1 cellular context compared by ENCODE assay signal in the genomic region with DNA sequence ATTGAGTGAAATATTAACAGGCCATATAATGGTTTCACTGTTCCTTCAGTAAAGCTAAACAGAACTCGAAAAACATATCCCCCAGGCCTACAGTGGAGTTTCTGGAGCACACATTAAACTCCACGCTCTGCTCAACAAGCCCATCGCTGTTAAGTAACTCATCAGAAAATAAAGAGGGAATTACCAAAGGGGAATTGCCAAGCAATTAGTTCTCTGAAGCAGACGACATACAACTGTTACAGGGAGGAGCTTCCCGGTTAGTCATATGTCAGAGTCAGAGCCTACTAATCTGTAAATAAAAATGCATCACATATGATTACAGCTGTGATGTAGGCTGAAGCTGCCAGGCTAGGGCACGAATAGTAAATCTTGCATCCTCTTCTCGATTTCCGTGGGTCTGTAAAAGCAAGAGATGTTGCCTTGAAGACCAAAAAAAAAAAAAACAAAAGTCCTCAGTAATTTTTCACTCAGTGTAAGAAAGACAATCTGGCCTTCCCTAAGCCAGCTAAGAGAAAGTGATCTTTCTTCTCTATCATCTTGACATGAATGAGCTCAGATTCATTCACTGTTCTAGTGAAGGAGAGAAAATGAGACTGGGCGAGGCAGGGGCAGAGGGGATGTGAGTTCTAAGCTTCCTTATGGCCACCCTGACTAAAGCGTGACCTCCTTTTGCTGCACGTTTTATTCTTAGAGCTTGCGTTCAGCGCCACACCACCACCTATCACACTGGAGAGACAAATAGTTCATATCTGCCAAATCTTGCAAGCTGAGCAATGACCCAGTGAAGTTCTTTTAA.
TF ChIP-seq lines count a peak whose summit lies in the region.

No MANE protein-coding gene starts in this region.

TF ChIP-seq in IMR-90, 13 proteins besides CTCF, POLR2A, EP300 and RAD21:
- TF ChIP-seq, protein P1, sequence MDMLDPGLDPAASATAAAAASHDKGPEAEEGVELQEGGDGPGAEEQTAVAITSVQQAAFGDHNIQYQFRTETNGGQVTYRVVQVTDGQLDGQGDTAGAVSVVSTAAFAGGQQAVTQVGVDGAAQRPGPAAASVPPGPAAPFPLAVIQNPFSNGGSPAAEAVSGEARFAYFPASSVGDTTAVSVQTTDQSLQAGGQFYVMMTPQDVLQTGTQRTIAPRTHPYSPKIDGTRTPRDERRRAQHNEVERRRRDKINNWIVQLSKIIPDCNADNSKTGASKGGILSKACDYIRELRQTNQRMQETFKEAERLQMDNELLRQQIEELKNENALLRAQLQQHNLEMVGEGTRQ (IDR thresholded peaks at IDR 0.05; ENCODE audit: low read depth, low read length) = no peak
- TF ChIP-seq FOS (IDR thresholded peaks at IDR 0.05; ENCODE audit: low read depth, low read length) (peak; percentile 47), SMC3 (IDR thresholded peaks at IDR 0.05; ENCODE audit: low read depth, low read length) (no peak), CEBPB (IDR thresholded peaks at IDR 0.05; ENCODE audit: low read depth, low read length) (0 out of 2 replicates have a peak, but pooled peaks have one; percentile 17), BHLHE40 (IDR thresholded peaks at IDR 0.05; ENCODE audit: low read depth, low read length) (no peak), RCOR1 (IDR thresholded peaks at IDR 0.05; ENCODE audit: insufficient replicate concordance, low read length) (no peak), MAZ (IDR thresholded peaks at IDR 0.05; ENCODE audit: borderline replicate concordance, low read depth, low read length) (no peak)
